16 cellular contexts compared by ENCODE assay signal in genomic region chr2:231877533-231878456, GRCh38. TPM values are rescaled to one million over a fixed set of nuclear protein-coding genes. Genes with fewer than 3 reads are reported as not detected.
DNase-seq lines count a peak whose midpoint lies in the region; ATAC-seq, FAIRE-seq and TF ChIP-seq lines count a peak whose summit lies in the region.
"Had no signal": no experiment of that assay in that cellular context is flagged by ENCODE, and none has a peak within 500 bp of the region (broad histone marks: within the 10 kb centered on the region; RNA-seq: fewer than 3 reads in every experiment).

No MANE protein-coding gene starts in this region.

- H4K20me1 ChIP-seq in GM23338 (replicated peaks; ENCODE audit: insufficient read depth), result no peaks in the 10 kb centered on the region
- H4K20me1 ChIP-seq in H1 (replicated peaks in 1 of 2; ENCODE audit: control insufficient read depth in 1 of 2, insufficient read depth in 2 of 2, low read length in 2 of 2), result no peaks in the 10 kb centered on the region

- H3K18ac ChIP-seq in H1 (ENCODE audit: extremely low read depth, low read length), result no peak overlapping the region

- H3K4me1 ChIP-seq in GM23338 (ENCODE audit: insufficient read depth) (peaks cover 5% of the 10 kb centered on the region; the same call in 1 of the 2 replicates), H1 (replicated peaks in 1 of 4; ENCODE audit: control insufficient read depth in 3 of 4, insufficient read depth in 4 of 4, low read length in 3 of 4) (peaks cover 0 to 5% (median 1%) of the 10 kb centered on the region in 4 experiments; a peak in 2 of 7 replicates), pancreas (no peaks in the 10 kb centered on the region)

- TF ChIP-seq EP300 in H1 (IDR thresholded peaks at IDR 0.05; ENCODE audit: borderline replicate concordance in 1 of 2, low read depth in 2 of 2, low read length in 2 of 2), result no peak

- no peaks in the 10 kb centered on the region for H3F3A ChIP-seq in GM23338 (replicated peaks; ENCODE audit: low read depth)

- no peaks in the 10 kb centered on the region for H3K9me2 ChIP-seq in GM23338 (ENCODE audit: insufficient read depth)

- H3K4ac ChIP-seq in H1 (replicated peaks; ENCODE audit: insufficient read length, low read depth, low read length), result no peak overlapping the region

- peaks cover 5% of the 10 kb centered on the region for H3K4me1 Mint-ChIP-seq in GM23338
- H3K4me1 Mint-ChIP-seq: CD8-positive, alpha-beta memory T cell had no signal

- H2AFZ ChIP-seq in GM23338 (peak overlapping the region; percentile 66), H1 (ENCODE audit: low read length) (0 out of 2 replicates have a peak overlapping the region, but pooled peaks have one; percentile 27)

- intact Hi-C loops in pancreas (cut with DNase I), result no loop called here

- POLR2A ChIA-PET in H1 (lab: Charles Lee; ENCODE audit: partially characterized antibody), result interaction anchor here (1.1 to 1.2 kb wide), 2 partner anchors 13 to 558 kb away, joined by 3 read pairs; no protein-coding TSS in a partner anchor

- peaks cover 2% of the 10 kb centered on the region for H3K27me3 Mint-ChIP-seq in GM23338 (ENCODE audit: insufficient read depth, low read depth, poor library complexity)

- H2AK5ac ChIP-seq in H1 (ENCODE audit: low read depth, low read length), result no peak overlapping the region

- no peak overlapping the region for H3K27ac ChIP-seq in GM23338 (ENCODE audit: low read depth)
- H3K27ac ChIP-seq in H1 (ENCODE audit: low read depth, low read length), result no peak overlapping the region
- peak overlapping the region in 2 of 4 donors; percentile 37 to 41 for H3K27ac ChIP-seq in pancreas

- H3K36me3 ChIP-seq in GM23338 (ENCODE audit: insufficient read depth) (no peaks in the 10 kb centered on the region), H1 (ENCODE audit: control insufficient read depth in 2 of 4, insufficient read depth in 4 of 4, low read length in 3 of 4) (no peaks in the 10 kb centered on the region), pancreas (no peaks in the 10 kb centered on the region)
- H3K36me3 ChIP-seq: MG63 had no signal

- 91% methylated on average over 14 of the region's 15 CpGs; no CpG with 5 or more reads in 1 of the 2 experiments for WGBS in H1 (ENCODE audit: extremely low coverage in 1 of 2, insufficient coverage in 1 of 2, insufficient read length in 1 of 2, insufficient replicate concordance in 2 of 2, low coverage in 1 of 2, low lambda C conversion rate in 2 of 2, missing lambda C conversion rate in 1 of 2), 2 experiments
- WGBS in pancreas, 2 donors, result 70 to 73% methylated on average over 15 of the region's 15 CpGs

- no peaks in the 10 kb centered on the region for H3K23me2 ChIP-seq in H1 (ENCODE audit: low read depth, low read length)

- no peaks in the 10 kb centered on the region for H3K79me1 ChIP-seq in H1 (ENCODE audit: low read depth, low read length)

- DNase-seq in GM23338 (ENCODE audit: low spot score), result peak; percentile 39
- peak; percentile 67 for DNase-seq in NCI-H510A (lab: John Stamatoyannopoulos, UW)
- no peak for DNase-seq in H1 (ENCODE audit: low read depth in 1 of 2, low spot score in 2 of 2)
- peak in 4 of 6 donors; percentile 16 to 44 (median 40) for DNase-seq in pancreas
- DNase-seq in dedifferentiated amniotic fluid mesenchymal stem cell (ENCODE audit: extremely low spot score), result no peak
- DNase-seq in medulla oblongata (ENCODE audit: extremely low spot score), result no peak
- DNase-seq: activated CD4-positive, alpha-beta T cell treated with anti-CD3 and anti-CD28 coated beads for 4 hours; CD8-positive, alpha-beta memory T cell; central memory CD4-positive, alpha-beta T cell; erythroblast; MG63; retina had no signal

- H3K4me2 ChIP-seq in GM23338 (no peak overlapping the region), H1 (ENCODE audit: insufficient read depth in 1 of 2, low read depth in 2 of 2, low read length in 2 of 2) (no peak overlapping the region)

- no peak for TF ChIP-seq POLR2A in H1 (IDR thresholded peaks at IDR 0.05; ENCODE audit: control extremely low read depth in 1 of 2, low read depth in 2 of 2, low read length in 2 of 2)

- H3K9ac ChIP-seq in H1 (replicated peaks in 1 of 4; ENCODE audit: extremely low read depth in 1 of 4, low read depth in 3 of 4, low read length in 3 of 4), result no peak overlapping the region

- H2BK5ac ChIP-seq in H1 (ENCODE audit: low read depth, low read length), result no peak overlapping the region

- H3K9me3 Mint-ChIP-seq in GM23338, result no peaks in the 10 kb centered on the region
- H3K9me3 Mint-ChIP-seq: activated T-helper 2 cell treated with anti-CD3 and anti-CD28 coated beads, Interferon-gamma antibody, Interleukin-2, Interleukin-4, amounts not matched to agents 10 μg/mL and 5 μg/mL and 100 μg/mL, durations not matched to agents 14 hours and 24 hours and 36 hours; CD8-positive, alpha-beta memory T cell had no signal

- no peak overlapping the region for H3K23ac ChIP-seq in H1 (ENCODE audit: insufficient read length)

- no peak overlapping the region for H3K56ac ChIP-seq in H1 (replicated peaks; ENCODE audit: insufficient read length, low read depth, low read length)

- no peak overlapping the region for H4K91ac ChIP-seq in H1 (replicated peaks; ENCODE audit: insufficient read length, low read length)

- no peak overlapping the region for H4K8ac ChIP-seq in H1 (ENCODE audit: extremely low read depth, insufficient read depth, low read length)

- no peak overlapping the region for H2BK15ac ChIP-seq in H1 (ENCODE audit: low read length)

- H3K36me3 Mint-ChIP-seq in GM23338 (ENCODE audit: low read depth), result no peaks in the 10 kb centered on the region
- H3K36me3 Mint-ChIP-seq: CD8-positive, alpha-beta memory T cell had no signal

- TF ChIP-seq CTCF in GM23338 (conservative IDR thresholded peaks at IDR 0.05; ENCODE audit: low read depth in 2 of 2) (no peak), H1 (IDR thresholded peaks at IDR 0.05; ENCODE audit: control extremely low read depth in 1 of 3, insufficient read depth in 1 of 3, low read depth in 1 of 3, low read length in 3 of 3) (no peak), pancreas (IDR thresholded peaks at IDR 0.05) (no peak)

- H3K4me3 Mint-ChIP-seq in GM23338, result no peak overlapping the region
- H3K4me3 Mint-ChIP-seq: CD8-positive, alpha-beta memory T cell had no signal

- H3K79me2 ChIP-seq in GM23338 (replicated peaks; ENCODE audit: insufficient read depth) (no peaks in the 10 kb centered on the region), H1 (ENCODE audit: control insufficient read depth in 1 of 2, insufficient read depth in 2 of 2, low read length in 2 of 2) (no peaks in the 10 kb centered on the region)

- no peak overlapping the region for H3K14ac ChIP-seq in H1 (ENCODE audit: insufficient read length)

- H4K5ac ChIP-seq in H1 (ENCODE audit: insufficient read length, low read depth, low read length), result no peak overlapping the region

- no peak overlapping the region for H2BK20ac ChIP-seq in H1 (ENCODE audit: low read length)

- H3K27ac Mint-ChIP-seq in GM23338, result no peak overlapping the region
- H3K27ac Mint-ChIP-seq: activated T-helper 2 cell treated with anti-CD3 and anti-CD28 coated beads, Interferon-gamma antibody, Interleukin-2, Interleukin-4, amounts not matched to agents 10 μg/mL and 5 μg/mL and 100 μg/mL, durations not matched to agents 14 hours and 24 hours and 36 hours had no signal

- H2BK12ac ChIP-seq in H1 (ENCODE audit: low read depth, low read length), result no peak overlapping the region

- no peaks in the 10 kb centered on the region for H3K27me3 ChIP-seq in GM23338 (ENCODE audit: insufficient read depth)
- no peaks in the 10 kb centered on the region for H3K27me3 ChIP-seq in H1 (replicated peaks in 1 of 4; ENCODE audit: control insufficient read depth in 3 of 4, extremely low read depth in 1 of 4, insufficient read depth in 3 of 4, low read length in 3 of 4)
- peaks cover 0 to 7% (median 0%) of the 10 kb centered on the region in 4 donors for H3K27me3 ChIP-seq in pancreas
- H3K27me3 ChIP-seq: MG63 had no signal

- H3K4me3 ChIP-seq in GM23338 (no peak overlapping the region), H1 (ENCODE audit: extremely low read depth in 1 of 4, insufficient read depth in 2 of 4, low read depth in 3 of 4, low read length in 4 of 4) (no peak overlapping the region), pancreas (no peak overlapping the region)
- H3K4me3 ChIP-seq: MG63 had no signal

- ATAC-seq in GM23338, result peak; percentile 81
- ATAC-seq in pancreas, result peak in 3 of 4 donors; percentile 65 to 89 (median 75)
- no peak for ATAC-seq in HG03354 (IDR thresholded peaks at IDR 0.05; ENCODE audit: poor library complexity, severe bottlenecking, unreplicated experiment)
- ATAC-seq in HG02884 (IDR thresholded peaks at IDR 0.05; ENCODE audit: unreplicated experiment), result no peak

- CTCF ChIA-PET in H1 (lab: Charles Lee; ENCODE audit: partially characterized antibody), result interaction anchor here (0.6 to 1.9 kb wide), 4 partner anchors 23 to 283 kb away, joined by 3 to 8 read pairs (median 4); no protein-coding TSS in a partner anchor

- TF ChIP-seq RAD21 in H1 (IDR thresholded peaks at IDR 0.05 in 1 of 2, conservative IDR thresholded peaks at IDR 0.05 in 1 of 2; ENCODE audit: low read depth in 2 of 2, low read length in 2 of 2), result no peak

- FAIRE-seq in H1 (lab: Jason Lieb, UNC), result no peak
- no peak for FAIRE-seq in pancreas (lab: Jason Lieb, UNC)

- H3K9me3 ChIP-seq in H1 (ENCODE audit: insufficient read depth in 2 of 2, low read depth in 1 of 2, low read length in 1 of 2), result no peaks in the 10 kb centered on the region
- no peaks in the 10 kb centered on the region for H3K9me3 ChIP-seq in pancreas
- H3K9me3 ChIP-seq: MG63 had no signal

- H2BK120ac ChIP-seq in H1 (replicated peaks; ENCODE audit: low read depth, low read length), result no peak overlapping the region

TF ChIP-seq in GM23338, 12 proteins besides CTCF, POLR2A, EP300 and RAD21 (continues in another document):
- no peak for TF ChIP-seq NANOG (IDR thresholded peaks at IDR 0.05; ENCODE audit: borderline replicate concordance)
- TF ChIP-seq ZNF331 (CRISPR knock-in tag; IDR thresholded peaks at IDR 0.05; ENCODE audit: low read depth), result no peak

TF ChIP-seq in H1, 55 proteins besides CTCF, POLR2A, EP300 and RAD21 (continues in another document):
- TF ChIP-seq TEAD4 (IDR thresholded peaks at IDR 0.05; ENCODE audit: low read depth, low read length) (0 out of 2 replicates have a peak, but pooled peaks have one; percentile 44), TCF12 (IDR thresholded peaks at IDR 0.05; ENCODE audit: low read depth, low read length) (no peak)

RNA-seq across cellular contexts. Expression of gene NPPC, which starts 48.4 kb away (rescaled TPM):
- 0.43 and 2.2 TPM in 2 replicates for total RNA-seq in GM23338 (2014; rRNA removed; shearing (Covaris generic))
- 6.3 and 10.2 TPM in 2 replicates for polyA plus RNA-seq in GM23338 (2016; fragmentation: Nextera tagmentation; extraction: Ambion mirVana)
- total RNA-seq in H1 (2021; fragmentation: NEBNext Ultra II Directional; extraction: Animal tissue kit (Norgen Biotek cat#: 25700)), result 2.1 and 4.7 TPM in 2 replicates
- polyA plus RNA-seq in H1 (2011; rRNA removed), result 1.3 TPM in 2 replicates
- polyA plus RNA-seq in H1 (2011; cell fraction: cytosol; rRNA removed), result 2.0 TPM
- 1.5 TPM for polyA plus RNA-seq in H1 (2011; cell fraction: nucleus; rRNA removed)
- 0.80 to 1.2 TPM (median 0.91 TPM) in 4 replicates for polyA plus RNA-seq in H1 (2012, experiment 1 of 2)
- polyA plus RNA-seq in H1 (2012, experiment 2 of 2), result 2.6 TPM
- polyA plus RNA-seq in H1 (2013, experiment 1 of 2), result 1.6 TPM
- 1.9 TPM for polyA plus RNA-seq in H1 (2013, experiment 2 of 2)
- 0.17 and 0.47 TPM in 2 replicates for polyA minus RNA-seq in H1 (2011; rRNA and poly(A)+ RNA removed)
- 4.1 TPM for polyA minus RNA-seq in H1 (2011; cell fraction: cytosol; rRNA and poly(A)+ RNA removed)
- polyA minus RNA-seq in H1 (2011; cell fraction: nucleus; rRNA and poly(A)+ RNA removed), result 6.3 TPM
- not detected for total RNA-seq in pancreas
- polyA plus RNA-seq in pancreas, result under 1 TPM in 1 of 2 donors, not detected in 1; 0.26 TPM
- total RNA-seq: CD8-positive, alpha-beta memory T cell; mononuclear cell had no signal
- polyA plus RNA-seq: CD8-positive, alpha-beta memory T cell had no signal

Comparison
In these comparisons a context has a peak if more than half of its experiments do, and no peak if none do; other contexts are left out.
1. ATAC-seq: peak in GM23338 (single experiment) and pancreas (3 of 4); none in HG03354 (single experiment) and HG02884 (single experiment).
2. DNase-seq: peak in GM23338 (single experiment), NCI-H510A (single experiment) and pancreas (4 of 6); none in H1 (0 of 2), dedifferentiated amniotic fluid mesenchymal stem cell (single experiment) and medulla oblongata (single experiment).